ENCODE assay signal across 8 cellular contexts in genomic region chr17:17496189-17497064, GRCh38. TPM values are rescaled to one million over a fixed set of nuclear protein-coding genes. Genes with fewer than 3 reads are reported as not detected.
DNase-seq lines count a peak whose midpoint lies in the region; ATAC-seq, FAIRE-seq and TF ChIP-seq lines count a peak whose summit lies in the region.

A gene with protein sequence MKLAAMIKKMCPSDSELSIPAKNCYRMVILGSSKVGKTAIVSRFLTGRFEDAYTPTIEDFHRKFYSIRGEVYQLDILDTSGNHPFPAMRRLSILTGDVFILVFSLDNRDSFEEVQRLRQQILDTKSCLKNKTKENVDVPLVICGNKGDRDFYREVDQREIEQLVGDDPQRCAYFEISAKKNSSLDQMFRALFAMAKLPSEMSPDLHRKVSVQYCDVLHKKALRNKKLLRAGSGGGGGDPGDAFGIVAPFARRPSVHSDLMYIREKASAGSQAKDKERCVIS (minus strand): TSS chr17:17496395. CDS start chr17:17496181, 214 bp downstream.

- DNase-seq in GM12892 (ENCODE audit: insufficient read length) (peak; percentile 98), NCI-H2196 (lab: John Stamatoyannopoulos, UW; ENCODE audit: unreplicated experiment) (peak; percentile 78), left kidney (ENCODE audit: low read depth, low spot score) (peak; percentile 92)
- peak; percentile 91 for DNase-seq in activated CD4-positive, alpha-beta T cell treated with anti-CD3 and anti-CD28 coated beads for 36 hours
- DNase-seq in stimulated activated CD4-positive, alpha-beta T cell treated with anti-CD3 and anti-CD28 coated beads, Interleukin-1b, Interleukin-23, amount 100 ng/mL, for 48 hours, result peak; percentile 80

- peaks cover 5% of the 10 kb centered on the region for H3K27me3 Mint-ChIP-seq in activated CD4-positive, alpha-beta T cell treated with anti-CD3 and anti-CD28 coated beads for 36 hours

- POLR2A ChIA-PET in activated CD4-positive, alpha-beta T cell treated with anti-CD3 and anti-CD28 coated beads for 36 hours (lab: Charles Lee), result interaction anchor here (0.5 to 1.1 kb wide), 5 partner anchors 16 to 341 kb away, joined by 3 to 4 read pairs (median 3); no protein-coding TSS in a partner anchor

- peak; percentile 87 for FAIRE-seq in GM12892 (lab: Jason Lieb, UNC)

- no peak within 1 kb of the TSS for H3K27ac Mint-ChIP-seq in activated CD4-positive, alpha-beta T cell treated with anti-CD3 and anti-CD28 coated beads for 36 hours

- H3K27ac ChIP-seq in cingulate gyrus (ENCODE audit: low read depth, low read length), result peak within 1 kb of the TSS; percentile 81

- ATAC-seq in HG02970 (IDR thresholded peaks at IDR 0.05; ENCODE audit: low FRiP score, unreplicated experiment) (peak; percentile 58), GM19467 (IDR thresholded peaks at IDR 0.05; ENCODE audit: unreplicated experiment) (no peak)
- ATAC-seq in activated CD4-positive, alpha-beta T cell treated with anti-CD3 and anti-CD28 coated beads for 36 hours, result peak; percentile 89

- CTCF ChIA-PET in activated CD4-positive, alpha-beta T cell treated with anti-CD3 and anti-CD28 coated beads for 36 hours (lab: Charles Lee), result interaction anchor here (0.6 to 3.1 kb wide), 31 partner anchors 10 to 421 kb away, joined by 3 to 39 read pairs (median 4); partner anchors contain the start of genes MED9 and PEMT

- no peaks in the 10 kb centered on the region for H3K9me3 Mint-ChIP-seq in activated CD4-positive, alpha-beta T cell treated with anti-CD3 and anti-CD28 coated beads for 36 hours (ENCODE audit: low read depth)

- peaks cover 7% of the 10 kb centered on the region for H3K36me3 Mint-ChIP-seq in activated CD4-positive, alpha-beta T cell treated with anti-CD3 and anti-CD28 coated beads for 36 hours (ENCODE audit: low read depth)

- H3K4me3 Mint-ChIP-seq in activated CD4-positive, alpha-beta T cell treated with anti-CD3 and anti-CD28 coated beads for 36 hours, result peak within 1 kb of the TSS; percentile 56

- intact Hi-C loops in activated CD4-positive, alpha-beta T cell treated with anti-CD3 and anti-CD28 coated beads for 36 hours (cut with DNase I, micrococcal nuclease), result loop anchor here (1.0 to 2.0 kb wide), 9 partner anchors 12 to 146 kb away; partner anchors contain the start of gene PEMT (in 2 of the 2)

- TF ChIP-seq POLR2A in GM12892 (IDR thresholded peaks at IDR 0.05; ENCODE audit: low read depth, low read length), result no peak; the same call in 1 of the 2 replicates

- H3K4me1 Mint-ChIP-seq in activated CD4-positive, alpha-beta T cell treated with anti-CD3 and anti-CD28 coated beads for 36 hours, result peaks cover 11% of the 10 kb centered on the region

RNA-seq across cellular contexts. Expression of the gene that starts here (rescaled TPM):
- polyA plus RNA-seq in GM12892 (2012; ENCODE audit: missing spikeins), result not detected
- under 1 TPM; 0.18 to 0.21 TPM for total RNA-seq in activated CD4-positive, alpha-beta T cell treated with anti-CD3 and anti-CD28 coated beads for 36 hours

Comparison
In these comparisons a context has a peak if more than half of its experiments do, and no peak if none do; other contexts are left out.
1. Peak in DNase-seq and ATAC-seq in activated CD4-positive, alpha-beta T cell treated with anti-CD3 and anti-CD28 coated beads for 36 hours; RNA of the gene not detected or under 1 TPM.